ENCODE assay signal across 9 cellular contexts in the genomic region with DNA sequence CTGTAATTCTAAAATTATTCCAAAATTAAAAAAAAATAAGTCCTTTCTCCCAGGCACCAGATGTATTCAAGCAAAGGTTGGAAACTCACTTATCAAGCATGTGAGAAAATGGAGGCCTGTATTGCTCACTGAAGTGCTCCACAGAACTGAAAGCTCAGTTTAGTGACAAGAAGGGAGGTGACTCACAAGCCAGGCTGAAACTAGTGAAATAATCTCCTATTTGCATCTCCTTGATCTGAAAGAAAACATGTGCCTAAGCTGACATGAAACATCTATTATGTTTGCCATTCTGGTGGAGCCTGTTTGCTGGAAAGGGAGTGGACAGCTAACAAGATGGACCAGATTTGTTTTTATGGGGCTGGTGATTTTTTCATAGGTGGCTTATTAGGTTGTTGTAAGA. TPM values are rescaled to one million over a fixed set of nuclear protein-coding genes. Genes with fewer than 3 reads are reported as not detected.
DNase-seq lines count a peak whose midpoint lies in the region; ATAC-seq and TF ChIP-seq lines count a peak whose summit lies in the region.
"Had no signal": no experiment of that assay in that cellular context is flagged by ENCODE, and none has a peak within 500 bp of the region (broad histone marks: within the 10 kb centered on the region; RNA-seq: fewer than 3 reads in every experiment).

No MANE protein-coding gene starts in this region.

- H3K9me3 ChIP-seq in lower lobe of right lung = no peaks in the 10 kb centered on the region
- H3K9me3 ChIP-seq in BE2C = no peaks in the 10 kb centered on the region

- no peaks in the 10 kb centered on the region for H3K36me3 Mint-ChIP-seq in activated CD8-positive, alpha-beta memory T cell treated with anti-CD3 and anti-CD28 coated beads, Interleukin-2, amount 10 ng/mL, durations not matched to agents 7 days and 5 days

- H3K36me3 ChIP-seq in lower lobe of right lung (no peaks in the 10 kb centered on the region), BE2C (no peaks in the 10 kb centered on the region)

- no peaks in the 10 kb centered on the region for H3K27me3 Mint-ChIP-seq in activated CD8-positive, alpha-beta memory T cell treated with anti-CD3 and anti-CD28 coated beads, Interleukin-2, amount 10 ng/mL, durations not matched to agents 7 days and 5 days
- H3K27me3 Mint-ChIP-seq: central memory CD8-positive, alpha-beta T cell had no signal

- TF ChIP-seq CTCF in AG10803 (conservative IDR thresholded peaks at IDR 0.05; ENCODE audit: low read length) = no peak
- no peak for TF ChIP-seq CTCF in lower lobe of right lung (IDR thresholded peaks at IDR 0.05)
- TF ChIP-seq CTCF in BE2C (IDR thresholded peaks at IDR 0.05; ENCODE audit: low read depth, low read length) = no peak

- no peaks in the 10 kb centered on the region for H3K27me3 ChIP-seq in lower lobe of right lung (ENCODE audit: low read depth)
- no peaks in the 10 kb centered on the region for H3K27me3 ChIP-seq in BE2C

- H3K4me1 Mint-ChIP-seq in activated CD8-positive, alpha-beta memory T cell treated with anti-CD3 and anti-CD28 coated beads, Interleukin-2, amount 10 ng/mL, durations not matched to agents 7 days and 5 days = no peaks in the 10 kb centered on the region
- H3K4me1 Mint-ChIP-seq: central memory CD8-positive, alpha-beta T cell had no signal

- no peaks in the 10 kb centered on the region for H3K4me1 ChIP-seq in lower lobe of right lung
- H3K4me1 ChIP-seq in BE2C = no peaks in the 10 kb centered on the region

- no peak overlapping the region for H3K4me3 Mint-ChIP-seq in activated CD8-positive, alpha-beta memory T cell treated with anti-CD3 and anti-CD28 coated beads, Interleukin-2, amount 10 ng/mL, durations not matched to agents 7 days and 5 days
- H3K4me3 Mint-ChIP-seq: central memory CD8-positive, alpha-beta T cell had no signal

- H3K27ac Mint-ChIP-seq in activated CD8-positive, alpha-beta memory T cell treated with anti-CD3 and anti-CD28 coated beads, Interleukin-2, amount 10 ng/mL, durations not matched to agents 7 days and 5 days = no peak overlapping the region

- CTCF ChIA-PET in activated CD8-positive, alpha-beta memory T cell treated with anti-CD3 and anti-CD28 coated beads, Interleukin-2, amount 10 ng/mL, durations not matched to agents 7 days and 5 days (lab: Charles Lee) = no interaction called here

- ATAC-seq in GM19351 (IDR thresholded peaks at IDR 0.05; ENCODE audit: unreplicated experiment) (peak; percentile 82), HG03442 (IDR thresholded peaks at IDR 0.05; ENCODE audit: unreplicated experiment) (peak; percentile 86), esophagus mucosa (peak; percentile 93), lower lobe of right lung (no peak)
- ATAC-seq in activated CD8-positive, alpha-beta memory T cell treated with anti-CD3 and anti-CD28 coated beads, Interleukin-2, amount 10 ng/mL, durations not matched to agents 7 days and 5 days = no peak

- no peaks in the 10 kb centered on the region for H3K9me3 Mint-ChIP-seq in activated CD8-positive, alpha-beta memory T cell treated with anti-CD3 and anti-CD28 coated beads, Interleukin-2, amount 10 ng/mL, durations not matched to agents 7 days and 5 days (ENCODE audit: low read depth)
- H3K9me3 Mint-ChIP-seq: central memory CD8-positive, alpha-beta T cell had no signal

- no peak overlapping the region for H3K27ac ChIP-seq in lower lobe of right lung

- intact Hi-C loops in lower lobe of right lung (cut with DNase I) = no loop called here

- H3K4me3 ChIP-seq in AG10803 (ENCODE audit: low read length) = no peak overlapping the region
- H3K4me3 ChIP-seq in lower lobe of right lung = no peak overlapping the region
- no peak overlapping the region for H3K4me3 ChIP-seq in BE2C (ENCODE audit: low read depth, low read length)

- DNase-seq in AG10803 (ENCODE audit: low read depth) (peak; percentile 38), lower lobe of right lung (no peak), hypothalamus (lab: John Stamatoyannopoulos, UW) (no peak), BE2C (no peak)
- no peak for DNase-seq in activated CD8-positive, alpha-beta memory T cell treated with anti-CD3 and anti-CD28 coated beads, Interleukin-2, amount 10 ng/mL, durations not matched to agents 7 days and 5 days

RNA-seq across cellular contexts. Expression of a gene that starts 54.0 kb away (rescaled TPM):
- total RNA-seq in esophagus mucosa = not detected
- total RNA-seq in lower lobe of right lung = not detected
- not detected for total RNA-seq in activated CD8-positive, alpha-beta memory T cell treated with anti-CD3 and anti-CD28 coated beads, Interleukin-2, amount 10 ng/mL, durations not matched to agents 7 days and 5 days
- not detected for polyA plus RNA-seq in BE2C (2012; ENCODE audit: insufficient read depth, insufficient read length, low read depth)

Comparison
In these comparisons a context has a peak if more than half of its experiments do, and no peak if none do; other contexts are left out.
1. ATAC-seq: peak in GM19351 (single experiment), HG03442 (single experiment) and esophagus mucosa (single experiment); none in lower lobe of right lung (0 of 2) and activated CD8-positive, alpha-beta memory T cell treated with anti-CD3 and anti-CD28 coated beads, Interleukin-2, amount 10 ng/mL, durations not matched to agents 7 days and 5 days (single experiment).